Comparison of ENCODE assay signal across 13 cellular contexts in the genomic region with DNA sequence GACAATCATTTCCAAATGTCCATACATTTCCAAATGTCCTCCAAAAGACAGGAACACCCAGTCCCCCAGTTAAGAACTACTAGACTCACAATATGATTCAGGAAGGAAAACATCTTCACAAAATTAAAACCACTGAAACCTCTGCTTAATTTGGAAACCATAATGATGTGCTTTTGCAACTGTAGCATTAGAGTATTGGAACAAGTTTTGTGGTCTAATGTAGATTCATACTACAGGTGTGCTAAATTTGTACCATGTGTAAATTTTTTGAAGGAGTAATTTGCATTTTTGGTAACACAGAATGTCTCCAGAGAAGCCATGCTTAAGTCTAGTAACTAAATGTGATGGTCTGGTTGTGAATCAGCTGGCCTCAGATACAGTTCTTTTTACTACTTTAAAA.
DNase-seq lines count a peak whose midpoint lies in the region; ATAC-seq and TF ChIP-seq lines count a peak whose summit lies in the region.
"Had no signal": no experiment of that assay in that cellular context is flagged by ENCODE, and none has a peak within 500 bp of the region (broad histone marks: within the 10 kb centered on the region; RNA-seq: fewer than 3 reads in every experiment).

No MANE protein-coding gene starts in this region.

- H3K4me1 Mint-ChIP-seq in activated naive CD4-positive, alpha-beta T cell treated with anti-CD3 and anti-CD28 coated beads, Interleukin-2, amount 50 U/mL, for 24 hours = peaks cover 35% of the 10 kb centered on the region
- H3K4me1 Mint-ChIP-seq in HFFc6 (ENCODE audit: low read depth) (peaks cover 8% of the 10 kb centered on the region), type B pancreatic cell (ENCODE audit: unreplicated experiment) (no peaks in the 10 kb centered on the region)
- peaks cover 39% of the 10 kb centered on the region for H3K4me1 Mint-ChIP-seq in stimulated activated naive CD8-positive, alpha-beta T cell treated with anti-CD3 and anti-CD28 coated beads, Interleukin-15, amount 100 ng/mL, for 72 hours

- H3K9me3 Mint-ChIP-seq in activated naive CD4-positive, alpha-beta T cell treated with anti-CD3 and anti-CD28 coated beads, Interleukin-2, amount 50 U/mL, for 24 hours = no peaks in the 10 kb centered on the region
- H3K9me3 Mint-ChIP-seq in HFFc6 (no peaks in the 10 kb centered on the region), type B pancreatic cell (no peaks in the 10 kb centered on the region)
- H3K9me3 Mint-ChIP-seq in stimulated activated naive CD8-positive, alpha-beta T cell treated with anti-CD3 and anti-CD28 coated beads, Interleukin-15, amount 100 ng/mL, for 72 hours = no peaks in the 10 kb centered on the region

- H3K9me3 ChIP-seq in MG63 = no peaks in the 10 kb centered on the region

- H3K4me3 Mint-ChIP-seq in activated naive CD4-positive, alpha-beta T cell treated with anti-CD3 and anti-CD28 coated beads, Interleukin-2, amount 50 U/mL, for 24 hours = no peak overlapping the region
- no peak overlapping the region for H3K4me3 Mint-ChIP-seq in HFFc6
- H3K4me3 Mint-ChIP-seq in stimulated activated naive CD8-positive, alpha-beta T cell treated with anti-CD3 and anti-CD28 coated beads, Interleukin-15, amount 100 ng/mL, for 72 hours = peak overlapping the region in 1 of 2 donors; percentile 62
- H3K4me3 Mint-ChIP-seq in type B pancreatic cell = no peak overlapping the region

- H3K4me3 ChIP-seq in MG63 = no peak overlapping the region

- TF ChIP-seq CTCF in HFFc6 (IDR thresholded peaks at IDR 0.05) (no peak), type B pancreatic cell (conservative IDR thresholded peaks at IDR 0.05) (no peak)

- peak; percentile 96 for ATAC-seq in HG03469 (IDR thresholded peaks at IDR 0.05; ENCODE audit: unreplicated experiment)
- ATAC-seq in stimulated activated naive CD8-positive, alpha-beta T cell treated with anti-CD3 and anti-CD28 coated beads, Interleukin-15, amount 100 ng/mL, for 72 hours = peak; percentile 94
- ATAC-seq: esophagus mucosa, left colon had no signal

- H3K27me3 Mint-ChIP-seq in activated naive CD4-positive, alpha-beta T cell treated with anti-CD3 and anti-CD28 coated beads, Interleukin-2, amount 50 U/mL, for 24 hours = no peaks in the 10 kb centered on the region
- H3K27me3 Mint-ChIP-seq in HFFc6 (ENCODE audit: insufficient read depth) (no peaks in the 10 kb centered on the region), type B pancreatic cell (no peaks in the 10 kb centered on the region)
- H3K27me3 Mint-ChIP-seq in stimulated activated naive CD8-positive, alpha-beta T cell treated with anti-CD3 and anti-CD28 coated beads, Interleukin-15, amount 100 ng/mL, for 72 hours = no peaks in the 10 kb centered on the region
- H3K27me3 Mint-ChIP-seq: progenitor cell of endocrine pancreas had no signal

- H3K36me3 ChIP-seq in MG63 = no peaks in the 10 kb centered on the region

- no peaks in the 10 kb centered on the region for H3K27me3 ChIP-seq in MG63

- H3K27ac Mint-ChIP-seq in activated naive CD4-positive, alpha-beta T cell treated with anti-CD3 and anti-CD28 coated beads, Interleukin-2, amount 50 U/mL, for 24 hours = peak overlapping the region; percentile 48
- H3K27ac Mint-ChIP-seq in HFFc6 (peak overlapping the region; percentile 34; the same call in 1 of the 2 replicates), type B pancreatic cell (no peak overlapping the region)
- H3K27ac Mint-ChIP-seq in stimulated activated naive CD8-positive, alpha-beta T cell treated with anti-CD3 and anti-CD28 coated beads, Interleukin-15, amount 100 ng/mL, for 72 hours = no peak overlapping the region
- H3K27ac Mint-ChIP-seq: progenitor cell of endocrine pancreas had no signal

- DNase-seq in activated naive CD4-positive, alpha-beta T cell treated with anti-CD3 and anti-CD28 coated beads, Interleukin-2, amount 50 U/mL, for 16 hours = no peak
- no peak for DNase-seq in HFFc6
- DNase-seq in stimulated activated naive CD8-positive, alpha-beta T cell treated with anti-CD3 and anti-CD28 coated beads, Interleukin-15, amount 100 ng/mL, for 72 hours = no peak
- DNase-seq in NCI-H748 (lab: John Stamatoyannopoulos, UW; ENCODE audit: unreplicated experiment) = no peak
- DNase-seq in type B pancreatic cell (ENCODE audit: extremely low spot score, unreplicated experiment) = no peak
- no peak for DNase-seq in MG63
- DNase-seq: activated CD4-positive, CD25-positive, alpha-beta regulatory T cell; left colon; NCI-H2107 had no signal

- H3K36me3 Mint-ChIP-seq in activated naive CD4-positive, alpha-beta T cell treated with anti-CD3 and anti-CD28 coated beads, Interleukin-2, amount 50 U/mL, for 24 hours = peaks cover 7% of the 10 kb centered on the region
- 0 out of 2 replicates have a peak, but pooled peaks cover 3% of the 10 kb centered on the region for H3K36me3 Mint-ChIP-seq in HFFc6 (ENCODE audit: low read depth)
- H3K36me3 Mint-ChIP-seq in type B pancreatic cell = no peaks in the 10 kb centered on the region

Comparison
In these comparisons a context has a peak if more than half of its experiments do, and no peak if none do; other contexts are left out.
1. H3K27ac Mint-ChIP-seq: peak in activated naive CD4-positive, alpha-beta T cell treated with anti-CD3 and anti-CD28 coated beads, Interleukin-2, amount 50 U/mL, for 24 hours (single experiment) and HFFc6 (single experiment); none in stimulated activated naive CD8-positive, alpha-beta T cell treated with anti-CD3 and anti-CD28 coated beads, Interleukin-15, amount 100 ng/mL, for 72 hours (0 of 2) and type B pancreatic cell (single experiment).